In the genomic region with DNA sequence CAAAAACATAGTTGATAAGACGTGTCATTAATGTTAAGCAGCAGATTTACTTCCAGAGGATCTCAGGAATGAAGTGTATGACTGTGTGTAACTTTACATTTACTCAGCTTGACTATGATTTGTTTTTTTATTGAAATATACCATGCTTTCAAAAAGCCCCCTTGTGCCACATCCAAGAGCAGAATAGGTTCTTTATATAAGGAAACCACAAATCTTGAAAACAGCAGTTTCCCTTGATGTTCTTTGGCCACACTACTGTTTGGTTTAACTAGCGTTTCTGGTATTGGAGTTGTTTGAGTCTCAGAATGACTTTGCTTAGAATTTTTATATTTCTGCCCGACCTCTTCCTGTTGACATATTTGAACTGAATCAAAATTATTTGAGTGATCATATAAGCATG, we compare ENCODE assay signal across 11 cellular contexts. TPM values are rescaled to one million over a fixed set of nuclear protein-coding genes. Genes with fewer than 3 reads are reported as not detected.
DNase-seq lines count a peak whose midpoint lies in the region; ATAC-seq, FAIRE-seq and TF ChIP-seq lines count a peak whose summit lies in the region.
"Had no signal": no experiment of that assay in that cellular context is flagged by ENCODE, and none has a peak within 500 bp of the region (broad histone marks: within the 10 kb centered on the region; RNA-seq: fewer than 3 reads in every experiment).

No MANE protein-coding gene starts in this region.

- intact Hi-C loops in activated CD8-positive, alpha-beta T cell treated with anti-CD3 and anti-CD28 coated beads for 36 hours (cut with micrococcal nuclease), result loop anchor here (5.0 kb wide), 1 partner anchor 104 kb away; no protein-coding TSS in a partner anchor
- intact Hi-C loops in Right ventricle myocardium superior (cut with DNase I), result no loop called here

- no peak for FAIRE-seq in urothelium cell line (lab: Jason Lieb, UNC)

- POLR2A ChIA-PET in activated CD8-positive, alpha-beta T cell treated with anti-CD3 and anti-CD28 coated beads for 36 hours (lab: Charles Lee), result interaction anchor here (1.4 to 4.0 kb wide), 3 partner anchors 22 to 54 kb away, joined by 3 to 16 read pairs (median 3); no protein-coding TSS in a partner anchor

- peaks cover 7% of the 10 kb centered on the region for H3K9me3 Mint-ChIP-seq in activated naive CD4-positive, alpha-beta T cell treated with anti-CD3 and anti-CD28 coated beads, Interleukin-2, amount 50 U/mL, for 24 hours
- peaks cover 12% of the 10 kb centered on the region for H3K9me3 Mint-ChIP-seq in activated CD8-positive, alpha-beta T cell treated with anti-CD3 and anti-CD28 coated beads for 36 hours
- peaks cover 4% of the 10 kb centered on the region for H3K9me3 Mint-ChIP-seq in stimulated activated naive CD8-positive, alpha-beta T cell treated with anti-CD3 and anti-CD28 coated beads, Interleukin-15, Interleukin-2, amounts not matched to agents 100 ng/mL and 50 ng/mL, for 24 hours

- TF ChIP-seq CTCF in activated CD8-positive, alpha-beta T cell treated with anti-CD3 and anti-CD28 coated beads for 36 hours (IDR thresholded peaks at IDR 0.05), result no peak

- peaks cover 45% of the 10 kb centered on the region for H3K36me3 Mint-ChIP-seq in activated naive CD4-positive, alpha-beta T cell treated with anti-CD3 and anti-CD28 coated beads, Interleukin-2, amount 50 U/mL, for 24 hours
- peaks cover 60% of the 10 kb centered on the region for H3K36me3 Mint-ChIP-seq in activated CD8-positive, alpha-beta T cell treated with anti-CD3 and anti-CD28 coated beads for 36 hours (ENCODE audit: low read depth)
- H3K36me3 Mint-ChIP-seq in stimulated activated naive CD8-positive, alpha-beta T cell treated with anti-CD3 and anti-CD28 coated beads, Interleukin-15, Interleukin-2, amounts not matched to agents 100 ng/mL and 50 ng/mL, for 24 hours (ENCODE audit: low read depth), result peaks cover 55% of the 10 kb centered on the region

- peak; percentile 60 for ATAC-seq in HG02973 (IDR thresholded peaks at IDR 0.05; ENCODE audit: unreplicated experiment)
- peak; percentile 71 for ATAC-seq in activated CD8-positive, alpha-beta T cell treated with anti-CD3 and anti-CD28 coated beads for 36 hours
- ATAC-seq in Right ventricle myocardium superior (ENCODE audit: poor library complexity), result no peak

- no peaks in the 10 kb centered on the region for H3K27me3 Mint-ChIP-seq in activated naive CD4-positive, alpha-beta T cell treated with anti-CD3 and anti-CD28 coated beads, Interleukin-2, amount 50 U/mL, for 24 hours
- no peaks in the 10 kb centered on the region for H3K27me3 Mint-ChIP-seq in activated CD8-positive, alpha-beta T cell treated with anti-CD3 and anti-CD28 coated beads for 36 hours
- H3K27me3 Mint-ChIP-seq in stimulated activated naive CD8-positive, alpha-beta T cell treated with anti-CD3 and anti-CD28 coated beads, Interleukin-15, Interleukin-2, amounts not matched to agents 100 ng/mL and 50 ng/mL, for 24 hours, result no peaks in the 10 kb centered on the region

- CTCF ChIA-PET in activated CD8-positive, alpha-beta T cell treated with anti-CD3 and anti-CD28 coated beads for 36 hours (lab: Charles Lee), result interaction anchor here (0.7 to 7.6 kb wide), 4 partner anchors 8 to 106 kb away, joined by 3 to 58 read pairs (median 14); no protein-coding TSS in a partner anchor

- H3K4me1 Mint-ChIP-seq in activated naive CD4-positive, alpha-beta T cell treated with anti-CD3 and anti-CD28 coated beads, Interleukin-2, amount 50 U/mL, for 24 hours, result peaks cover 94% of the 10 kb centered on the region
- H3K4me1 Mint-ChIP-seq in activated CD8-positive, alpha-beta T cell treated with anti-CD3 and anti-CD28 coated beads for 36 hours (ENCODE audit: low read depth), result peaks cover 85% of the 10 kb centered on the region
- H3K4me1 Mint-ChIP-seq in stimulated activated naive CD8-positive, alpha-beta T cell treated with anti-CD3 and anti-CD28 coated beads, Interleukin-15, Interleukin-2, amounts not matched to agents 100 ng/mL and 50 ng/mL, for 24 hours (ENCODE audit: low read depth), result peaks cover 96% of the 10 kb centered on the region

- peak overlapping the region; percentile 66 for H3K4me3 Mint-ChIP-seq in activated naive CD4-positive, alpha-beta T cell treated with anti-CD3 and anti-CD28 coated beads, Interleukin-2, amount 50 U/mL, for 24 hours
- H3K4me3 Mint-ChIP-seq in activated CD8-positive, alpha-beta T cell treated with anti-CD3 and anti-CD28 coated beads for 36 hours, result no peak overlapping the region
- H3K4me3 Mint-ChIP-seq in stimulated activated naive CD8-positive, alpha-beta T cell treated with anti-CD3 and anti-CD28 coated beads, Interleukin-15, Interleukin-2, amounts not matched to agents 100 ng/mL and 50 ng/mL, for 24 hours, result no peak overlapping the region

- H3K27ac Mint-ChIP-seq in activated naive CD4-positive, alpha-beta T cell treated with anti-CD3 and anti-CD28 coated beads, Interleukin-2, amount 50 U/mL, for 24 hours, result peak overlapping the region; percentile 86
- H3K27ac Mint-ChIP-seq in activated CD8-positive, alpha-beta T cell treated with anti-CD3 and anti-CD28 coated beads for 36 hours, result peak overlapping the region; percentile 87
- peak overlapping the region; percentile 80 for H3K27ac Mint-ChIP-seq in stimulated activated naive CD8-positive, alpha-beta T cell treated with anti-CD3 and anti-CD28 coated beads, Interleukin-15, Interleukin-2, amounts not matched to agents 100 ng/mL and 50 ng/mL, for 24 hours

- DNase-seq in activated naive CD4-positive, alpha-beta T cell (lab: John Stamatoyannopoulos, UW), result no peak
- peak; percentile 58 for DNase-seq in activated CD8-positive, alpha-beta T cell treated with anti-CD3 and anti-CD28 coated beads for 36 hours
- DNase-seq in OCI-M2 (lab: John Stamatoyannopoulos, UW; ENCODE audit: unreplicated experiment) (no peak), Right ventricle myocardium superior (no peak), urothelium cell line (ENCODE audit: low spot score) (no peak)
- DNase-seq: GOT3; ovary; stimulated activated CD8-positive, alpha-beta memory T cell treated with anti-CD3 and anti-CD28 coated beads, Interleukin-4, amount 100 ng/mL, for 48 hours had no signal

RNA-seq across cellular contexts. Expression of gene LRRC8C, which starts 25.0 kb away (rescaled TPM):
- total RNA-seq in activated CD8-positive, alpha-beta T cell treated with anti-CD3 and anti-CD28 coated beads for 36 hours, result 10 to 100 TPM; 34.4 to 37.4 TPM
- 5.9 TPM for total RNA-seq in Right ventricle myocardium superior
